Comparison of ENCODE assay signal across 1 cellular context in the genomic region with DNA sequence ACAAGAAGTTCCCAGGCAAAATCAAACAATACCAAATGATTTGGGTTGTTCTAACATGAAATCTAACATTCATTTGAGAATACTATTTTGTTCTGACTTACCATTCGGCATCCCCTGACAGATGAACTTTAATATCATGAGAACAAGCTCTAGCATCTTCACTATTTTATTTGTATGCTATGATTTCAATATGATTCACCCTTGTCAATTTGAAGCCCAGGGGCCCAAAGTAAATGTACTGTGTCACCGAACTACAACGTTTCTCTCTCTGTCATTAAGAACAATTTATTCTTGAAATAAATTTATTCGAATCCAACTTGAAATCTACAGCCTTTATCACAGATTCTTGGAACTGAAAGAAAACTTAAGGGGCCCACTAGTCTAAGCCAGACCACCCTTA.
TF ChIP-seq lines count a peak whose summit lies in the region.

No MANE protein-coding gene starts in this region.

TF ChIP-seq in HCT116, 20 proteins besides CTCF, POLR2A, EP300 and RAD21 (continued from another document):
- TF ChIP-seq EZH2phosphoT487 (IDR thresholded peaks at IDR 0.05; ENCODE audit: borderline replicate concordance), result no peak
